Comparison of ENCODE assay signal across 1 cellular context in genomic region chr12:85833558-85833957, GRCh38.
TF ChIP-seq lines count a peak whose summit lies in the region.

No MANE protein-coding gene starts in this region.

TF ChIP-seq in HEK293, 187 proteins besides CTCF, POLR2A, EP300 and RAD21 (continued from another document and continues in another):
- TF ChIP-seq ZBTB11 (tag by site-specific recombination; conservative IDR thresholded peaks at IDR 0.05; ENCODE audit: low read depth) (no peak), ZNF302 (tag by site-specific recombination; IDR thresholded peaks at IDR 0.05; ENCODE audit: low read depth) (no peak), ZFP37 (tag by site-specific recombination; IDR thresholded peaks at IDR 0.05) (no peak), ZBTB44 (tag by site-specific recombination; IDR thresholded peaks at IDR 0.05) (no peak), ZNF692 (tag by site-specific recombination; IDR thresholded peaks at IDR 0.05) (no peak), ZNF518A (tag by site-specific recombination; conservative IDR thresholded peaks at IDR 0.05; ENCODE audit: low read depth) (no peak), OSR2 (tag by site-specific recombination; IDR thresholded peaks at IDR 0.05) (peak; percentile 53; the same call in 1 of the 2 replicates), ZNF23 (tag by site-specific recombination; IDR thresholded peaks at IDR 0.05; ENCODE audit: borderline replicate concordance) (no peak), KLF10 (tag by site-specific recombination; IDR thresholded peaks at IDR 0.05) (peak; percentile 40; the same call in 1 of the 2 replicates), ZNF501 (tag by site-specific recombination; IDR thresholded peaks at IDR 0.05) (no peak), ZNF600 (tag by site-specific recombination; IDR thresholded peaks at IDR 0.05) (no peak), ZNF580 (tag by site-specific recombination; IDR thresholded peaks at IDR 0.05) (no peak), SCRT1 (tag by site-specific recombination; IDR thresholded peaks at IDR 0.05; ENCODE audit: borderline replicate concordance) (no peak), ZFP3 (tag by site-specific recombination; IDR thresholded peaks at IDR 0.05; ENCODE audit: low read depth) (no peak), MZF1 (tag by site-specific recombination; IDR thresholded peaks at IDR 0.05; ENCODE audit: borderline replicate concordance) (no peak), ZNF677 (tag by site-specific recombination; IDR thresholded peaks at IDR 0.05) (no peak), WT1 (tag by site-specific recombination; IDR thresholded peaks at IDR 0.05) (no peak), FEZF1 (tag by site-specific recombination; IDR thresholded peaks at IDR 0.05) (peak; percentile 40; the same call in 1 of the 2 replicates), ZNF624 (tag by site-specific recombination; IDR thresholded peaks at IDR 0.05) (no peak), SCRT2 (tag by site-specific recombination; IDR thresholded peaks at IDR 0.05) (no peak), OVOL3 (tag by site-specific recombination; IDR thresholded peaks at IDR 0.05) (peak; percentile 15; the same call in 1 of the 2 replicates), ZNF404 (tag by site-specific recombination; IDR thresholded peaks at IDR 0.05) (no peak), PRDM10 (tag by site-specific recombination; IDR thresholded peaks at IDR 0.05) (no peak), ZNF488 (tag by site-specific recombination; IDR thresholded peaks at IDR 0.05) (no peak), ZFHX2 (tag by site-specific recombination; conservative IDR thresholded peaks at IDR 0.05) (no peak), ZSCAN23 (tag by site-specific recombination; IDR thresholded peaks at IDR 0.05) (no peak), ZNF544 (tag by site-specific recombination; IDR thresholded peaks at IDR 0.05) (no peak), ZNF449 (tag by site-specific recombination; IDR thresholded peaks at IDR 0.05) (no peak), ZNF704 (tag by site-specific recombination; IDR thresholded peaks at IDR 0.05) (no peak), ZNF146 (tag by site-specific recombination; IDR thresholded peaks at IDR 0.05) (no peak), ZNF211 (tag by site-specific recombination; IDR thresholded peaks at IDR 0.05; ENCODE audit: low read depth) (no peak), ZNF132 (tag by site-specific recombination; IDR thresholded peaks at IDR 0.05; ENCODE audit: borderline replicate concordance) (no peak), ZNF792 (tag by site-specific recombination; IDR thresholded peaks at IDR 0.05) (no peak), ZNF140 (tag by site-specific recombination; IDR thresholded peaks at IDR 0.05) (no peak), ZNF366 (tag by site-specific recombination; conservative IDR thresholded peaks at IDR 0.05) (peak; percentile 30), ZNF843 (tag by site-specific recombination; IDR thresholded peaks at IDR 0.05) (peak; percentile 88), ZNF324 (tag by site-specific recombination; IDR thresholded peaks at IDR 0.05) (no peak), ZNF830 (tag by site-specific recombination; IDR thresholded peaks at IDR 0.05; ENCODE audit: low read depth) (no peak), YY1 (tag by site-specific recombination; IDR thresholded peaks at IDR 0.05) (no peak), ZBTB17 (tag by site-specific recombination; IDR thresholded peaks at IDR 0.05) (no peak), ZBTB26 (tag by site-specific recombination; optimal IDR thresholded peaks at IDR 0.05) (no peak), BCL11B (tag by site-specific recombination; IDR thresholded peaks at IDR 0.05; ENCODE audit: low read depth) (peak; percentile 35; the same call in 1 of the 2 replicates), ZNF660 (tag by site-specific recombination; IDR thresholded peaks at IDR 0.05) (no peak)
